ENCODE assay signal across 22 cellular contexts in the genomic region with DNA sequence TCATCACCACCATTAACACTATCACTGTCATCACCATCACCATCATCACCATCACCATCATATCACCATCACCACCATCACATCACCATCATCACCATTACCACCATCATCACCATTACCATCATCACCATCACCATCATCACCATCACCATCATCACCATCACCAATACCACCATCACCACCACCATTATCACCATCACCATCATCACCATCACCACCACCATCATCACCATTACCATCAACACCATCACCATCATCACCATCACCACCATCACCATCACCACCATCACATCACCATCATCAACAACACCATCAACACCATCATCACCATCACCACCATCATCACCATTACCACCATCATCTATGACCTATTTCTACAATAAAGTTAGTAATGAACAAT.
DNase-seq lines count a peak whose midpoint lies in the region; ATAC-seq, FAIRE-seq and TF ChIP-seq lines count a peak whose summit lies in the region.
"Had no signal": no experiment of that assay in that cellular context is flagged by ENCODE, and none has a peak within 500 bp of the region (broad histone marks: within the 10 kb centered on the region; RNA-seq: fewer than 3 reads in every experiment).

No MANE protein-coding gene starts in this region.

- H2BK120ac ChIP-seq in H9 (ENCODE audit: low read depth, low read length, poor library complexity, severe bottlenecking) (no peak overlapping the region), IMR-90 (ENCODE audit: low read depth, low read length) (no peak overlapping the region)

- POLR2A ChIA-PET in IMR-90 (lab: Charles Lee; ENCODE audit: unreplicated experiment) = no interaction called here

- no peak overlapping the region for H2BK12ac ChIP-seq in H9 (ENCODE audit: insufficient read length, low read depth, low read length)

- H3K79me2 ChIP-seq in H9 (ENCODE audit: insufficient read depth, low read length) = no peaks in the 10 kb centered on the region

- H3K18ac ChIP-seq in H9 (ENCODE audit: insufficient read length, low read depth, low read length) (no peak overlapping the region), IMR-90 (ENCODE audit: low read depth, low read length) (no peak overlapping the region)

- H3K4me2 ChIP-seq in H9 (ENCODE audit: insufficient read depth, insufficient read length, low read length) = no peak overlapping the region
- H3K4me2 ChIP-seq in IMR-90 (ENCODE audit: low read depth, low read length) = no peak overlapping the region
- H3K4me2 ChIP-seq: KMS-11 had no signal

- H3K36me3 ChIP-seq in IMR-90 (ENCODE audit: control insufficient read depth, insufficient read depth, low read length) (no peaks in the 10 kb centered on the region), bronchial epithelial cell (ENCODE audit: control insufficient read depth, insufficient read depth, low read length) (no peaks in the 10 kb centered on the region)
- H3K36me3 ChIP-seq: BE2C had no signal

- H3K27ac ChIP-seq in H9 (ENCODE audit: insufficient read length, low read depth, low read length) = no peak overlapping the region
- no peak overlapping the region for H3K27ac ChIP-seq in IMR-90 (ENCODE audit: insufficient read depth, low read length)
- H3K27ac ChIP-seq: HL-60, KMS-11 had no signal

- H3K23ac ChIP-seq in H9 (ENCODE audit: insufficient read length, low read depth, low read length) (no peak overlapping the region), IMR-90 (ENCODE audit: low read depth, low read length) (no peak overlapping the region)

- H3K4ac ChIP-seq in H9 (ENCODE audit: low read depth, low read length) (no peak overlapping the region), IMR-90 (ENCODE audit: low read depth, low read length) (no peak overlapping the region)

- H3K27ac Mint-ChIP-seq in H9 = no peak overlapping the region
- no peak overlapping the region for H3K27ac Mint-ChIP-seq in activated naive CD4-positive, alpha-beta T cell treated with anti-CD3 and anti-CD28 coated beads, Interleukin-2, amount 50 U/mL, for 72 hours
- H3K27ac Mint-ChIP-seq: CD4-positive, CD25-positive, alpha-beta regulatory T cell; CD8-positive, alpha-beta memory T cell; HFFc6 had no signal

- CTCF ChIA-PET in IMR-90 (lab: Yijun Ruan, JAX) = no interaction called here

- H2BK5ac ChIP-seq in H9 (ENCODE audit: insufficient read length, low read length) (no peak overlapping the region), IMR-90 (ENCODE audit: low read depth, low read length, poor library complexity, severe bottlenecking) (peak overlapping the region; percentile 70)

- peak; percentile 32 for FAIRE-seq in bronchial epithelial cell (lab: Jason Lieb, UNC)
- FAIRE-seq in urothelium cell line (lab: Jason Lieb, UNC) = peak; percentile 100
- FAIRE-seq: A204.1 had no signal

- no peaks in the 10 kb centered on the region for H3K9me1 ChIP-seq in IMR-90 (ENCODE audit: insufficient read depth, low read length)

- TF ChIP-seq RAD21 in IMR-90 (IDR thresholded peaks at IDR 0.05; ENCODE audit: low read length) = no peak

- no peaks in the 10 kb centered on the region for H3K9me3 ChIP-seq in H9 (ENCODE audit: control insufficient read depth, low read depth, low read length)
- H3K9me3 ChIP-seq in IMR-90 (ENCODE audit: control insufficient read depth, insufficient read depth, low read length) = no peaks in the 10 kb centered on the region
- H3K9me3 ChIP-seq: BE2C had no signal

- in situ Hi-C loops in IMR-90 (cut with MboI; ENCODE audit: low sequenced_read_pairs) = no loop called here

- H2AK5ac ChIP-seq in H9 (ENCODE audit: insufficient read length, low read length) (no peak overlapping the region), IMR-90 (ENCODE audit: low read depth, low read length) (no peak overlapping the region)

- H4K91ac ChIP-seq in H9 (ENCODE audit: insufficient read length, low read depth, low read length) (no peak overlapping the region), IMR-90 (ENCODE audit: insufficient read depth, low read depth, low read length) (no peak overlapping the region)

- H4K8ac ChIP-seq in H9 (replicated peaks; ENCODE audit: insufficient read length, low read depth, low read length) (peak overlapping the region; percentile 56), IMR-90 (ENCODE audit: low read depth in 2 of 2, low read length in 2 of 2) (no peak overlapping the region)

- peaks cover 2% of the 10 kb centered on the region for H3K27me3 Mint-ChIP-seq in H9 (ENCODE audit: low read depth)
- H3K27me3 Mint-ChIP-seq: CD4-positive, CD25-positive, alpha-beta regulatory T cell had no signal

- H2AFZ ChIP-seq in H9 (ENCODE audit: low read length) (no peak overlapping the region), IMR-90 (replicated peaks; ENCODE audit: low read length, poor library complexity) (no peak overlapping the region)

- ATAC-seq in IMR-90 (ENCODE audit: low read depth) (no peak), HG03521 (IDR thresholded peaks at IDR 0.05; ENCODE audit: unreplicated experiment) (no peak), HG02798 (IDR thresholded peaks at IDR 0.05; ENCODE audit: poor library complexity, unreplicated experiment) (no peak)
- ATAC-seq in activated naive CD4-positive, alpha-beta T cell treated with anti-CD3 and anti-CD28 coated beads, Interleukin-2, amount 50 U/mL, for 72 hours = no peak

- H3K79me1 ChIP-seq in H9 (ENCODE audit: insufficient read depth, low read depth, low read length, poor library complexity, severe bottlenecking) = no peaks in the 10 kb centered on the region
- no peaks in the 10 kb centered on the region for H3K79me1 ChIP-seq in IMR-90 (ENCODE audit: low read depth in 1 of 2, low read length in 2 of 2)

- H3K36me3 Mint-ChIP-seq in H9 (ENCODE audit: insufficient read depth in 1 of 3, low read depth in 3 of 3) = peaks cover 0 to 6% (median 4%) of the 10 kb centered on the region in 3 experiments; a peak in 4 of 7 replicates
- H3K36me3 Mint-ChIP-seq in activated naive CD4-positive, alpha-beta T cell treated with anti-CD3 and anti-CD28 coated beads, Interleukin-2, amount 50 U/mL, for 72 hours = peaks cover 0 to 6% of the 10 kb centered on the region in 2 donors
- H3K36me3 Mint-ChIP-seq: CD4-positive, CD25-positive, alpha-beta regulatory T cell; CD8-positive, alpha-beta memory T cell had no signal

- intact Hi-C loops in IMR-90 (cut with micrococcal nuclease) = loop anchor here (5.0 kb wide), 1 partner anchor 358 kb away; no protein-coding TSS in a partner anchor

- no peak overlapping the region for H2BK20ac ChIP-seq in H9 (ENCODE audit: low read depth, low read length, poor library complexity, severe bottlenecking)
- no peak overlapping the region for H2BK20ac ChIP-seq in IMR-90 (ENCODE audit: low read depth, low read length)

- H3K27me3 ChIP-seq in H9 (ENCODE audit: insufficient read depth, low read length) (no peaks in the 10 kb centered on the region), IMR-90 (ENCODE audit: control insufficient read depth, insufficient read depth, low read length) (peaks cover 3% of the 10 kb centered on the region; the same call in 1 of the 2 replicates), bronchial epithelial cell (ENCODE audit: control insufficient read depth, insufficient read depth, low read length) (no peaks in the 10 kb centered on the region)
- H3K27me3 ChIP-seq: BE2C had no signal

- BruUV-seq in IMR-90 (replicated peaks; lab: Mats Ljungman, UMichigan) = no TSS peak

- peaks cover 5 to 13% of the 10 kb centered on the region in 2 experiments; a peak in 4 of 5 replicates for H3K9me3 Mint-ChIP-seq in H9
- peaks cover 7 to 10% of the 10 kb centered on the region in 2 donors for H3K9me3 Mint-ChIP-seq in activated naive CD4-positive, alpha-beta T cell treated with anti-CD3 and anti-CD28 coated beads, Interleukin-2, amount 50 U/mL, for 72 hours

- H3K4me3 ChIP-seq in IMR-90 (ENCODE audit: insufficient read depth, low read depth, low read length) = no peak overlapping the region
- no peak overlapping the region for H3K4me3 ChIP-seq in bronchial epithelial cell (ENCODE audit: low read depth, low read length)

- H3K4me1 Mint-ChIP-seq in H9 = no peaks in the 10 kb centered on the region
- H3K4me1 Mint-ChIP-seq: CD4-positive, CD25-positive, alpha-beta regulatory T cell; CD8-positive, alpha-beta memory T cell had no signal

- DNase-seq in H9 (no peak), IMR-90 (no peak), bronchial epithelial cell (ENCODE audit: low read depth) (no peak), urothelium cell line (ENCODE audit: low spot score) (no peak)
- DNase-seq in activated naive CD4-positive, alpha-beta T cell treated with anti-CD3 and anti-CD28 coated beads, Interleukin-2, amount 50 U/mL, for 72 hours (ENCODE audit: low spot score in 2 of 2) = no peak
- DNase-seq: ACHN; BE2C; C1 segment of cervical spinal cord; CD4-positive, CD25-positive, alpha-beta regulatory T cell; CD8-positive, alpha-beta memory T cell; COR-L47; DMS 273 treated with DMSO at 0.1 percent for 48 hours; DMS53; DND-41; EL; HCEC 1CT; HFFc6 had no signal

- H2BK15ac ChIP-seq in H9 (ENCODE audit: low read depth, low read length) (no peak overlapping the region), IMR-90 (ENCODE audit: low read depth, low read length) (no peak overlapping the region)

- no peaks in the 10 kb centered on the region for H4K20me1 ChIP-seq in H9 (ENCODE audit: control insufficient read depth, insufficient read depth, insufficient read length)
- H4K20me1 ChIP-seq in IMR-90 (ENCODE audit: insufficient read depth, low read length) = no peaks in the 10 kb centered on the region

- H3T11ph ChIP-seq in H9 (ENCODE audit: low read length) = no peak overlapping the region

- H2AK9ac ChIP-seq in IMR-90 (replicated peaks; ENCODE audit: low read depth, low read length, poor library complexity) = no peak overlapping the region

- no peak overlapping the region for H3K56ac ChIP-seq in H9 (ENCODE audit: insufficient read length, low read depth, low read length)
- H3K56ac ChIP-seq in IMR-90 (ENCODE audit: extremely low read depth, insufficient read depth, low read length) = no peak overlapping the region

- no peak for TF ChIP-seq POLR2A in IMR-90 (IDR thresholded peaks at IDR 0.05; ENCODE audit: low read depth, low read length)

- no peaks in the 10 kb centered on the region for H3K23me2 ChIP-seq in H9 (ENCODE audit: insufficient read length, low read depth, low read length, poor library complexity, severe bottlenecking)

- TF ChIP-seq CTCF in H9 (conservative IDR thresholded peaks at IDR 0.05) = no peak
- no peak for TF ChIP-seq CTCF in IMR-90 (conservative IDR thresholded peaks at IDR 0.05; ENCODE audit: low read depth, low read length)
- TF ChIP-seq CTCF in bronchial epithelial cell (IDR thresholded peaks at IDR 0.05; ENCODE audit: insufficient read depth, low read length, severe bottlenecking) = no peak

- H3K9ac ChIP-seq in H9 (ENCODE audit: extremely low read depth, insufficient read length, low read length) (no peak overlapping the region), IMR-90 (ENCODE audit: low read depth, low read length) (no peak overlapping the region)
- H3K9ac ChIP-seq: KMS-11 had no signal

- no peaks in the 10 kb centered on the region for H3K4me1 ChIP-seq in H9 (ENCODE audit: insufficient read depth, low read length)
- peaks cover 4% of the 10 kb centered on the region; the same call in 1 of the 2 replicates for H3K4me1 ChIP-seq in IMR-90 (ENCODE audit: control insufficient read depth, insufficient read depth, low read length)
- H3K4me1 ChIP-seq: BE2C had no signal

- dilution Hi-C loops in IMR-90 (cut with HindIII; ENCODE audit: low sequenced_read_pairs, unreplicated experiment) = no loop called here

- H4K5ac ChIP-seq in H9 (ENCODE audit: insufficient read length, low read depth, low read length) (no peak overlapping the region), IMR-90 (ENCODE audit: low read depth, low read length) (no peak overlapping the region)

- H3K14ac ChIP-seq in H9 (ENCODE audit: insufficient read depth, low read length) (no peak overlapping the region), IMR-90 (replicated peaks; ENCODE audit: low read depth, low read length) (no peak overlapping the region)

- no peak overlapping the region for H3K4me3 Mint-ChIP-seq in H9
- H3K4me3 Mint-ChIP-seq: CD4-positive, CD25-positive, alpha-beta regulatory T cell; CD8-positive, alpha-beta memory T cell; HFFc6 had no signal
